ENCODE assay signal across 15 cellular contexts in the genomic region with DNA sequence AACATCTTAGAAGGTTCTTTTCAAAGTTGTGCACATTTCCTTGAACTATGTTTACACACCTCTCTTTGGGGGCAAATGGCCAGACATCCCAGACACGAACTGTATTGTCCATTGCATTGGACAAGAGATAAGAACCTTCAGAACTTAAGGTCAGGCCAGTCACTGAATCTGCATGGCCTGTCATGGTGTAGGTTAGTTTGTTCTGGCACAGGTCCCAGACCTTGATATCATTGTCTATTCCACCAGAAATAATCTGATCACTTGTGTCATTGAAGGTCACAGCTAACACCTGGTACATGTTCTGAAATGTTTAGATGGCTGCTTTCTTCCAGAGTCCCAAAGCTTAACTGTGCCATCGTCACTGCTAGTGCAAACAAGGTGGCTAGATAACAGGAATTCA.
"Had no signal": no experiment of that assay in that cellular context is flagged by ENCODE, and none has a peak within 500 bp of the region (broad histone marks: within the 10 kb centered on the region; RNA-seq: fewer than 3 reads in every experiment).

No MANE protein-coding gene starts in this region.

- DNase-seq: activated CD4-positive, CD25-positive, alpha-beta regulatory T cell treated with anti-CD3 and anti-CD28 coated beads, Interleukin-2, amount 50 U/mL, for 72 hours; activated naive CD4-positive, alpha-beta T cell; anterior cingulate cortex; cortex of kidney; effector CD8-positive, alpha-beta T cell; foreskin fibroblast; hippocampal formation; left ventricle myocardium superior; mesendoderm; nucleus accumbens; stimulated activated CD4-positive, alpha-beta T cell treated with anti-CD3 and anti-CD28 coated beads, Interleukin-4, amount 100 ng/mL, for 1 hour; stimulated activated naive B cell treated with anti-CD40 and anti-IgM and Interleukin-4, amounts not matched to agents 10 μg/mL and 1 μg/mL and 100 μg/mL, for 72 hours; tibial artery had no signal

- FAIRE-seq: endothelial cell of umbilical vein, urothelium cell line had no signal
